8 cellular contexts compared by ENCODE assay signal in the genomic region with DNA sequence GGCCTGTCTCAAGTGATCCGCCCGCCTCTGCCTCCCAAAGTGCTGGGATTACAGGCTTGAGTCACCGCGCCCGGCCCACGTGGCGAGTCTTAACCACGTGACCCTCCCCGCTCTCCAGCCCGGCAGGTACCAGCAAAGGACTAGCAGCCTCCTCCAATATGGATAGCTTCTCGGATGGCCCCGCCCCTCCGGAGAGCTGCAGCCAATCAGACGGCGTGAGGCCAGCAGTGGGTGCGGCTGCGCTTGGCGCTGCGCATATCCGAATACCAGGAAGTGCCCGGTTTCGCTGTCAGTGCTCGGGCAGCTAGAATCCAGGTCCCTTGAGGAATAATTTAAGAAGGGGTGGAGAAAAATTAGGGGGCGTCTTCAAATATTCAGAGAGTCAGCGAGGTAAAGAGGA. TPM values are rescaled to one million over a fixed set of nuclear protein-coding genes. Genes with fewer than 3 reads are reported as not detected.
DNase-seq lines count a peak whose midpoint lies in the region; ATAC-seq and TF ChIP-seq lines count a peak whose summit lies in the region.

No MANE protein-coding gene starts in this region.

- no peaks in the 10 kb centered on the region for H3K27me3 ChIP-seq in ACC112 (ENCODE audit: insufficient read depth, low read length)
- no peaks in the 10 kb centered on the region for H3K27me3 ChIP-seq in ascending aorta
- H3K27me3 ChIP-seq in aorta (ENCODE audit: control insufficient read depth in 1 of 2, insufficient read depth in 2 of 2, low read length in 1 of 2), result no peaks in the 10 kb centered on the region

- POLR2A ChIA-PET in T-cell (lab: Charles Lee), result interaction anchor here (0.6 to 1.6 kb wide), 5 partner anchors 15 to 272 kb away, joined by 5 to 15 read pairs (median 7); a partner anchor contains a TSS

- H3K4me3 Mint-ChIP-seq in T-cell, result peak overlapping the region; percentile 82 to 94 (median 93)

- H3K36me3 Mint-ChIP-seq in T-cell, result no peaks in the 10 kb centered on the region

- peak overlapping the region; percentile 97 to 99 for H3K27ac Mint-ChIP-seq in T-cell

- H3K9me3 ChIP-seq in ascending aorta, result no peaks in the 10 kb centered on the region
- H3K9me3 ChIP-seq in aorta (ENCODE audit: control insufficient read depth, low read length), result no peaks in the 10 kb centered on the region

- no peaks in the 10 kb centered on the region for H3K36me3 ChIP-seq in ACC112 (ENCODE audit: insufficient read depth, low read length)
- H3K36me3 ChIP-seq in ascending aorta, result no peaks in the 10 kb centered on the region
- H3K36me3 ChIP-seq in aorta (ENCODE audit: control insufficient read depth in 1 of 2, insufficient read depth in 2 of 2, low read length in 1 of 2), result no peaks in the 10 kb centered on the region

- ATAC-seq in GM19025 (IDR thresholded peaks at IDR 0.05; ENCODE audit: low read depth, unreplicated experiment) (peak; percentile 92), HG03442 (IDR thresholded peaks at IDR 0.05; ENCODE audit: unreplicated experiment) (peak; percentile 93), T-cell (replicated peaks in 1 of 4) (peak; percentile 100), aorta (ENCODE audit: low FRiP score) (peak; percentile 96)

- peaks cover 18% of the 10 kb centered on the region for H3K4me1 ChIP-seq in ACC112 (ENCODE audit: control insufficient read depth, insufficient read depth, low read length, unreplicated experiment)
- H3K4me1 ChIP-seq in ascending aorta, result peaks cover 4 to 19% of the 10 kb centered on the region in 2 donors
- H3K4me1 ChIP-seq in aorta (ENCODE audit: control insufficient read depth in 1 of 2, insufficient read depth in 2 of 2, low read length in 2 of 2), result peaks cover 0 to 5% of the 10 kb centered on the region in 2 donors

- peak; percentile 84 to 92 (median 88) for DNase-seq in T-cell
- DNase-seq in ascending aorta (ENCODE audit: low spot score in 2 of 2), result peak; percentile 92 to 97
- peak; percentile 84 for DNase-seq in hepatic stellate cell (ENCODE audit: low spot score)
- DNase-seq in retinal pigment epithelial cell (ENCODE audit: low read depth), result peak; percentile 90
- peak; percentile 98 for DNase-seq in aorta

- peaks cover 10 to 12% (median 11%) of the 10 kb centered on the region in 3 donors for H3K4me1 Mint-ChIP-seq in T-cell

- H3K27me3 Mint-ChIP-seq in T-cell, result no peaks in the 10 kb centered on the region

- H3K9me3 Mint-ChIP-seq in T-cell, result no peaks in the 10 kb centered on the region

- H3K27ac ChIP-seq in ACC112 (ENCODE audit: low read depth, low read length) (peak overlapping the region; percentile 34; the same call in 1 of the 2 replicates), ascending aorta (peak overlapping the region; percentile 59 to 80), aorta (ENCODE audit: low read depth in 1 of 2, low read length in 2 of 2) (peak overlapping the region in 1 of 2 donors; percentile 41)

- CTCF ChIA-PET in T-cell (lab: Charles Lee), result interaction anchor here in 1 of 2 donors (0.6 to 1.9 kb wide), 6 partner anchors 11 to 293 kb away, joined by 3 to 16 read pairs (median 4); a partner anchor contains a TSS

- H3K79me2 ChIP-seq in ACC112 (ENCODE audit: control insufficient read depth, insufficient read depth, low read length, unreplicated experiment), result no peaks in the 10 kb centered on the region

- peak overlapping the region; percentile 60 for H2AFZ ChIP-seq in ACC112 (ENCODE audit: low read length, unreplicated experiment)

- H3K4me3 ChIP-seq in ACC112 (ENCODE audit: low read depth, low read length) (peak overlapping the region; percentile 68), ascending aorta (peak overlapping the region; percentile 37 to 61), retinal pigment epithelial cell (ENCODE audit: low read length) (peak overlapping the region; percentile 55), aorta (ENCODE audit: low read length in 2 of 2) (no peak overlapping the region)

- WGBS in aorta, 2 donors, result 2 to 3% methylated on average over 25 of the region's 25 CpGs

- TF ChIP-seq CTCF in ascending aorta (IDR thresholded peaks at IDR 0.05) (no peak), retinal pigment epithelial cell (conservative IDR thresholded peaks at IDR 0.05; ENCODE audit: low read depth, low read length) (no peak)

- intact Hi-C loops in ascending aorta (cut with DNase I) (loop anchor here (2.0 kb wide), 1 partner anchor 14 kb away; a partner anchor contains a TSS), aorta (cut with DNase I) (loop anchor here in 1 of 2 donors (5.0 kb wide), 1 partner anchor 271 kb away; no protein-coding TSS in a partner anchor)

RNA-seq across cellular contexts. Expression of a gene that starts 14.7 kb away (rescaled TPM):
- total RNA-seq in T-cell, result 10 to 100 TPM; 35.0 to 44.2 (median 39.3) TPM
- 110 TPM for total RNA-seq in ascending aorta
- total RNA-seq in aorta, result 10 to 100 TPM; 38.5 to 38.8 TPM
- 10 to 100 TPM; 16.0 to 29.1 TPM for polyA plus RNA-seq in aorta

Comparison
In these comparisons a context has a peak if more than half of its experiments do, and no peak if none do; other contexts are left out.
1. H3K4me3 ChIP-seq: peak in ACC112 (single experiment), ascending aorta (2 of 2) and retinal pigment epithelial cell (single experiment); none in aorta (0 of 2).
2. Peak in every context shown above with its lines, with median percentiles within 50 percentile points of each other: ATAC-seq and DNase-seq.